In the genomic region with DNA sequence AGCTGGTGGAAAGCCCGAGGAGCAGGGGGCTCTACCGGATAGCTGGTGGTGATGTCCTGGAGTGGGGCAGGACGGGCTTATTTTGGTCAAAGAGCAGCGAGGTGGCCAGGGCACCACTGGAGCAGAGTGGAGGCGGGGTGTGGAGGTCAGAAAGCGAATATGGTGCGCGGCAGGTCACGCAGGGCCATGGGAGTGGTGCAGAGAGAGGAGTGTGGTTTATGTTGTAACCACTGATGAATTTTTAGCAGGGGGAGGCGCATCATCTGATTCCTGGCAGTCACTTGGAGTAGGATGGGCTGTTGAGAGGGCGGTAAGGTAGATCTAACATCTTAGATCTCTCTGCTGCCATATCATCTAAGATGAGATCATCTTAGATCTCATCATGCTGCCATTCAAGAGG, we compare ENCODE assay signal across 1 cellular context.
TF ChIP-seq lines count a peak whose summit lies in the region.

No MANE protein-coding gene starts in this region.

TF ChIP-seq in K562, 482 proteins besides CTCF, POLR2A, EP300 and RAD21 (continued from another document and continues in another):
- TF ChIP-seq TRIM25 (IDR thresholded peaks at IDR 0.05; ENCODE audit: borderline replicate concordance) (no peak), ZNF589 (CRISPR knock-in tag; IDR thresholded peaks at IDR 0.05; ENCODE audit: low read depth) (no peak), ZNF561 (CRISPR knock-in tag; conservative IDR thresholded peaks at IDR 0.05) (no peak), ZNF696 (CRISPR knock-in tag; conservative IDR thresholded peaks at IDR 0.05) (no peak), CHD7 (IDR thresholded peaks at IDR 0.05; ENCODE audit: low read depth, low read length) (no peak), TSC22D4 (tag; IDR thresholded peaks at IDR 0.05) (no peak), ZNF551 (CRISPR knock-in tag; IDR thresholded peaks at IDR 0.05) (no peak), MAZ (CRISPR knock-in tag; conservative IDR thresholded peaks at IDR 0.05 in 1 of 2, IDR thresholded peaks at IDR 0.05 in 1 of 2) (no peak), PYGO2 (tag; IDR thresholded peaks at IDR 0.05) (no peak), CHAMP1 (IDR thresholded peaks at IDR 0.05) (no peak), ZNF586 (CRISPR knock-in tag; conservative IDR thresholded peaks at IDR 0.05) (no peak), ZFP91 (CRISPR knock-in tag; IDR thresholded peaks at IDR 0.05) (no peak), SMARCE1 (IDR thresholded peaks at IDR 0.05) (0 out of 2 replicates have a peak, but pooled peaks have one; percentile 12)
- TF ChIP-seq, protein P1, sequence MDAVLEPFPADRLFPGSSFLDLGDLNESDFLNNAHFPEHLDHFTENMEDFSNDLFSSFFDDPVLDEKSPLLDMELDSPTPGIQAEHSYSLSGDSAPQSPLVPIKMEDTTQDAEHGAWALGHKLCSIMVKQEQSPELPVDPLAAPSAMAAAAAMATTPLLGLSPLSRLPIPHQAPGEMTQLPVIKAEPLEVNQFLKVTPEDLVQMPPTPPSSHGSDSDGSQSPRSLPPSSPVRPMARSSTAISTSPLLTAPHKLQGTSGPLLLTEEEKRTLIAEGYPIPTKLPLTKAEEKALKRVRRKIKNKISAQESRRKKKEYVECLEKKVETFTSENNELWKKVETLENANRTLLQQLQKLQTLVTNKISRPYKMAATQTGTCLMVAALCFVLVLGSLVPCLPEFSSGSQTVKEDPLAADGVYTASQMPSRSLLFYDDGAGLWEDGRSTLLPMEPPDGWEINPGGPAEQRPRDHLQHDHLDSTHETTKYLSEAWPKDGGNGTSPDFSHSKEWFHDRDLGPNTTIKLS (IDR thresholded peaks at IDR 0.05; ENCODE audit: borderline replicate concordance, low read depth): no peak
- TF ChIP-seq, protein P2, sequence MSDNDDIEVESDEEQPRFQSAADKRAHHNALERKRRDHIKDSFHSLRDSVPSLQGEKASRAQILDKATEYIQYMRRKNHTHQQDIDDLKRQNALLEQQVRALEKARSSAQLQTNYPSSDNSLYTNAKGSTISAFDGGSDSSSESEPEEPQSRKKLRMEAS (CRISPR knock-in tag; IDR thresholded peaks at IDR 0.05): 0 out of 2 replicates have a peak, but pooled peaks have one; percentile 37
- TF ChIP-seq, protein P3, sequence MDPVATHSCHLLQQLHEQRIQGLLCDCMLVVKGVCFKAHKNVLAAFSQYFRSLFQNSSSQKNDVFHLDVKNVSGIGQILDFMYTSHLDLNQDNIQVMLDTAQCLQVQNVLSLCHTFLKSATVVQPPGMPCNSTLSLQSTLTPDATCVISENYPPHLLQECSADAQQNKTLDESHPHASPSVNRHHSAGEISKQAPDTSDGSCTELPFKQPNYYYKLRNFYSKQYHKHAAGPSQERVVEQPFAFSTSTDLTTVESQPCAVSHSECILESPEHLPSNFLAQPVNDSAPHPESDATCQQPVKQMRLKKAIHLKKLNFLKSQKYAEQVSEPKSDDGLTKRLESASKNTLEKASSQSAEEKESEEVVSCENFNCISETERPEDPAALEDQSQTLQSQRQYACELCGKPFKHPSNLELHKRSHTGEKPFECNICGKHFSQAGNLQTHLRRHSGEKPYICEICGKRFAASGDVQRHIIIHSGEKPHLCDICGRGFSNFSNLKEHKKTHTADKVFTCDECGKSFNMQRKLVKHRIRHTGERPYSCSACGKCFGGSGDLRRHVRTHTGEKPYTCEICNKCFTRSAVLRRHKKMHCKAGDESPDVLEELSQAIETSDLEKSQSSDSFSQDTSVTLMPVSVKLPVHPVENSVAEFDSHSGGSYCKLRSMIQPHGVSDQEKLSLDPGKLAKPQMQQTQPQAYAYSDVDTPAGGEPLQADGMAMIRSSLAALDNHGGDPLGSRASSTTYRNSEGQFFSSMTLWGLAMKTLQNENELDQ (CRISPR knock-in tag; IDR thresholded peaks at IDR 0.05; ENCODE audit: borderline replicate concordance): no peak
